8 cellular contexts compared by ENCODE assay signal in the genomic region with DNA sequence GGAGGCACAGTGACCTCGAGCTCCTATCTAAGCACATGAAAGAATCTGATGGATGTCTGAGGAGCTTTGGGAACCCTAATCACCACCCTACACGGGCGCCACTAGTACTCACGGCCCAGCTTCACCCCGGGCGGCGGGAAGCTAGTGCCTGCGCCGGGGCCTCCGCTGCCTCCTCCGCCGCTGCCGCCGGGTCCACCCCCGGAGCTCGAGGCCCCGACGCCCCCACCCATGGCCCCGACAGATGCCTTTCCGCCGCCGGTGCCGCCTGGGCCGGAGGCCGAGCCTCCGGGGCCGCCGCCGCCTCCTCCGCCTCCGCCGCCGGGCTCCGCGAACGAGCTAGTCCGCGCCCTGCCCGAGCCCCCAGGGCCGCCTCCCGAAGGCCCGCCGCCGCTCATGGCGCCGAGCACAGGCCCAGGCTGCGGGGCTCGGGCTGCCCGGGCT. TPM values are rescaled to one million over a fixed set of nuclear protein-coding genes. Genes with fewer than 3 reads are reported as not detected.
DNase-seq lines count a peak whose midpoint lies in the region; ATAC-seq and TF ChIP-seq lines count a peak whose summit lies in the region.

No MANE protein-coding gene starts in this region.

- DNase-seq in activated CD8-positive, alpha-beta memory T cell treated with anti-CD3 and anti-CD28 coated beads, Interleukin-2, amount 10 ng/mL, durations not matched to agents 7 days and 5 days = peak; percentile 59
- no peak for DNase-seq in activated CD8-positive, alpha-beta memory T cell treated with anti-CD3 and anti-CD28 coated beads for 24 hours
- DNase-seq in NB4 (ENCODE audit: low read depth) (no peak), colonic mucosa (peak; percentile 38), GM10266 (ENCODE audit: extremely low spot score) (no peak), C1 segment of cervical spinal cord (lab: John Stamatoyannopoulos, UW) (no peak)

- H3K9me3 Mint-ChIP-seq in activated CD8-positive, alpha-beta memory T cell treated with anti-CD3 and anti-CD28 coated beads, Interleukin-2, amount 10 ng/mL, durations not matched to agents 7 days and 5 days (ENCODE audit: low read depth) = no peaks in the 10 kb centered on the region

- peaks cover 12% of the 10 kb centered on the region for H3K4me1 ChIP-seq in colonic mucosa
- peaks cover 15 to 54% of the 10 kb centered on the region in 2 donors for H3K4me1 ChIP-seq in muscle layer of duodenum (ENCODE audit: control insufficient read depth in 1 of 2, insufficient read depth in 2 of 2, low read length in 2 of 2)

- intact Hi-C loops in colonic mucosa (cut with DNase I) = no loop called here

- H3K27me3 Mint-ChIP-seq in activated CD8-positive, alpha-beta memory T cell treated with anti-CD3 and anti-CD28 coated beads, Interleukin-2, amount 10 ng/mL, durations not matched to agents 7 days and 5 days = no peaks in the 10 kb centered on the region

- H3K36me3 ChIP-seq in colonic mucosa (no peaks in the 10 kb centered on the region), muscle layer of duodenum (ENCODE audit: control insufficient read depth in 1 of 2, insufficient read depth in 2 of 2, low read length in 2 of 2) (peaks cover 6 to 15% of the 10 kb centered on the region in 2 donors)

- no peak for ATAC-seq in activated CD8-positive, alpha-beta memory T cell treated with anti-CD3 and anti-CD28 coated beads, Interleukin-2, amount 10 ng/mL, durations not matched to agents 7 days and 5 days
- no peak for ATAC-seq in HG03571 (IDR thresholded peaks at IDR 0.05; ENCODE audit: unreplicated experiment)

- H3K9me3 ChIP-seq in colonic mucosa (no peaks in the 10 kb centered on the region), muscle layer of duodenum (ENCODE audit: control insufficient read depth in 1 of 2, low read length in 2 of 2) (no peaks in the 10 kb centered on the region)

- peak overlapping the region; percentile 84 to 86 for H3K9ac ChIP-seq in colonic mucosa (ENCODE audit: low read depth in 2 of 2, low read length in 2 of 2)

- peaks cover 37% of the 10 kb centered on the region for H3K4me1 Mint-ChIP-seq in activated CD8-positive, alpha-beta memory T cell treated with anti-CD3 and anti-CD28 coated beads, Interleukin-2, amount 10 ng/mL, durations not matched to agents 7 days and 5 days

- TF ChIP-seq CTCF in NB4 (IDR thresholded peaks at IDR 0.05; ENCODE audit: low read depth, low read length) (no peak), colonic mucosa (IDR thresholded peaks at IDR 0.05) (no peak), GM10266 (IDR thresholded peaks at IDR 0.05; ENCODE audit: control insufficient read depth, insufficient read depth, low read depth, missing control alignments) (no peak)

- peak overlapping the region; percentile 55 for H3K27ac ChIP-seq in colonic mucosa
- H3K27ac ChIP-seq in muscle layer of duodenum (ENCODE audit: low read length) = peak overlapping the region; percentile 74

- CTCF ChIA-PET in activated CD8-positive, alpha-beta memory T cell treated with anti-CD3 and anti-CD28 coated beads, Interleukin-2, amount 10 ng/mL, durations not matched to agents 7 days and 5 days (lab: Charles Lee) = interaction anchor here (0.7 to 6.9 kb wide), 19 partner anchors 8 to 199 kb away, joined by 3 to 87 read pairs (median 6); a partner anchor contains a TSS

- peak overlapping the region; percentile 84 for H3K27ac Mint-ChIP-seq in activated CD8-positive, alpha-beta memory T cell treated with anti-CD3 and anti-CD28 coated beads, Interleukin-2, amount 10 ng/mL, durations not matched to agents 7 days and 5 days

- peak overlapping the region; percentile 94 for H3K4me3 ChIP-seq in NB4 (ENCODE audit: low read depth, low read length)
- peak overlapping the region; percentile 88 for H3K4me3 ChIP-seq in colonic mucosa
- H3K4me3 ChIP-seq in muscle layer of duodenum (ENCODE audit: low read depth in 1 of 2, low read length in 2 of 2) = peak overlapping the region; percentile 66 to 77

- H3K36me3 Mint-ChIP-seq in activated CD8-positive, alpha-beta memory T cell treated with anti-CD3 and anti-CD28 coated beads, Interleukin-2, amount 10 ng/mL, durations not matched to agents 7 days and 5 days = peaks cover 15% of the 10 kb centered on the region

- H3K4me3 Mint-ChIP-seq in activated CD8-positive, alpha-beta memory T cell treated with anti-CD3 and anti-CD28 coated beads, Interleukin-2, amount 10 ng/mL, durations not matched to agents 7 days and 5 days = peak overlapping the region; percentile 90

- TF ChIP-seq POLR2A in NB4 (IDR thresholded peaks at IDR 0.05; ENCODE audit: extremely low read depth, insufficient read length) = no peak

- H3K27me3 ChIP-seq in colonic mucosa = no peaks in the 10 kb centered on the region
- no peaks in the 10 kb centered on the region for H3K27me3 ChIP-seq in muscle layer of duodenum (ENCODE audit: low read depth, low read length)

RNA-seq across cellular contexts. Expression of a gene that starts 0.3 kb away (rescaled TPM):
- 10 to 100 TPM; 47.3 to 53.8 TPM for total RNA-seq in activated CD8-positive, alpha-beta memory T cell treated with anti-CD3 and anti-CD28 coated beads, Interleukin-2, amount 10 ng/mL, durations not matched to agents 7 days and 5 days
- total RNA-seq in colonic mucosa = 10 to 100 TPM; 47.8 to 51.8 TPM

RNA-seq across cellular contexts. Expression of a gene that starts 12.8 kb away (rescaled TPM):
- total RNA-seq in activated CD8-positive, alpha-beta memory T cell treated with anti-CD3 and anti-CD28 coated beads, Interleukin-2, amount 10 ng/mL, durations not matched to agents 7 days and 5 days = 10 to 100 TPM; 43.5 to 58.7 TPM
- 10 to 100 TPM; 46.7 to 57.3 TPM for total RNA-seq in colonic mucosa

RNA-seq across cellular contexts. Expression of a gene that starts 22.0 kb away (rescaled TPM):
- 10 to 100 TPM; 21.9 to 24.4 TPM for total RNA-seq in activated CD8-positive, alpha-beta memory T cell treated with anti-CD3 and anti-CD28 coated beads, Interleukin-2, amount 10 ng/mL, durations not matched to agents 7 days and 5 days
- total RNA-seq in colonic mucosa = 10 to 100 TPM in 1 of 2 donors, 1 to 10 TPM in 1; 9.3 to 12.8 TPM

RNA-seq across cellular contexts. Expression of a gene that starts 24.6 kb away (rescaled TPM):
- 10 to 100 TPM; 35.8 to 40.7 TPM for total RNA-seq in activated CD8-positive, alpha-beta memory T cell treated with anti-CD3 and anti-CD28 coated beads, Interleukin-2, amount 10 ng/mL, durations not matched to agents 7 days and 5 days
- 10 to 100 TPM; 27.0 to 33.8 TPM for total RNA-seq in colonic mucosa

RNA-seq across cellular contexts. Expression of a gene that starts 27.0 kb away (rescaled TPM):
- 10 to 100 TPM; 67.3 to 77.3 TPM for total RNA-seq in activated CD8-positive, alpha-beta memory T cell treated with anti-CD3 and anti-CD28 coated beads, Interleukin-2, amount 10 ng/mL, durations not matched to agents 7 days and 5 days
- 10 to 100 TPM; 47.8 to 54.6 TPM for total RNA-seq in colonic mucosa

Comparison
In these comparisons a context has a peak if more than half of its experiments do, and no peak if none do; other contexts are left out.
1. DNase-seq: peak in activated CD8-positive, alpha-beta memory T cell treated with anti-CD3 and anti-CD28 coated beads, Interleukin-2, amount 10 ng/mL, durations not matched to agents 7 days and 5 days (single experiment) and colonic mucosa (single experiment); none in activated CD8-positive, alpha-beta memory T cell treated with anti-CD3 and anti-CD28 coated beads for 24 hours (single experiment), NB4 (single experiment), GM10266 (single experiment) and C1 segment of cervical spinal cord (0 of 14).
2. Peak in every context shown above with its lines, with median percentiles within 50 percentile points of each other: H3K4me3 ChIP-seq.